Comparison of ENCODE assay signal across 15 cellular contexts in genomic region chr2:53312721-53313120, GRCh38.
"Had no signal": no experiment of that assay in that cellular context is flagged by ENCODE, and none has a peak within 500 bp of the region (broad histone marks: within the 10 kb centered on the region; RNA-seq: fewer than 3 reads in every experiment).

No MANE protein-coding gene starts in this region.

- H3K27me3 ChIP-seq: dorsolateral prefrontal cortex, esophagus muscularis mucosa, tibial artery, vagina had no signal

- H3K4me2 ChIP-seq: smooth muscle cell had no signal

- H3K9me3 ChIP-seq: esophagus muscularis mucosa, tibial artery, vagina had no signal

- H3K4me3 ChIP-seq: dorsolateral prefrontal cortex, esophagus muscularis mucosa, smooth muscle cell, tibial artery, vagina had no signal

- ATAC-seq: stimulated activated effector memory CD8-positive, alpha-beta T cell treated with anti-CD3 and anti-CD28 coated beads, Interleukin-12 subunit alpha, Interleukin-12 subunit beta, amount 100 ng/mL, for 72 hours had no signal

- H3K4me1 ChIP-seq: esophagus muscularis mucosa, tibial artery, vagina had no signal

- H3K36me3 ChIP-seq: esophagus muscularis mucosa, tibial artery, vagina had no signal

- H3K27ac ChIP-seq: dorsolateral prefrontal cortex, esophagus muscularis mucosa, tibial artery, vagina had no signal

- DNase-seq: activated CD4-positive, alpha-beta T cell treated with anti-CD3 and anti-CD28 coated beads, Interleukin-2, amount 10 ng/mL, durations not matched to agents 24 days and 14 days; activated CD8-positive, alpha-beta memory T cell treated with anti-CD3 and anti-CD28 coated beads for 24 hours; activated naive CD4-positive, alpha-beta T cell treated with anti-CD3 and anti-CD28 coated beads, Interleukin-2, amount 50 U/mL, for 16 hours; amniotic stem cell; dorsolateral prefrontal cortex; foreskin fibroblast; head of caudate nucleus; islet precursor cell; posterior cingulate gyrus; tibial artery had no signal

- FAIRE-seq: bronchial epithelial cell had no signal
